ENCODE assay signal across 14 cellular contexts in the genomic region with DNA sequence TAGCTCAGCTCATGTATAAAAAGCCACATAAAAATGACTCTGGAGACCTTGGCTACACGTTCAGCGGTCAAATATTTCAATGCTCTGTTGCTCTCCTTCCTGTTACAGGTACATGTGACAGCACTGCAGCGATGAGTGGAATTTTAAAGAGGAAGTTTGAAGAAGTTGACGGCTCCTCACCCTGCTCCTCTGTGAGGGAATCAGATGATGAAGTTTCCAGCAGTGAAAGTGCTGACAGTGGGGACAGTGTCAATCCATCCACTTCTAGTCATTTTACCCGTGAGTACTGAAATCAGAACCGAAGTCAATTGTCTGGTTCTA.
A peak's percentile ranks its signal among the peaks of the same experiment; 100 is the strongest.
DNase-seq lines count a peak whose midpoint lies in the region; ATAC-seq and TF ChIP-seq lines count a peak whose summit lies in the region.
"Had no signal": no experiment of that assay in that cellular context is flagged by ENCODE, and none has a peak within 500 bp of the region (broad histone marks: within the 10 kb centered on the region; RNA-seq: fewer than 3 reads in every experiment).

No MANE protein-coding gene starts in this region.

- H3K27ac Mint-ChIP-seq in chondrocyte (ENCODE audit: unreplicated experiment), result no peak overlapping the region
- H3K27ac Mint-ChIP-seq: activated CD4-positive, alpha-beta memory T cell treated with anti-CD3 and anti-CD28 coated beads, Interleukin-2, amount 10 ng/mL, durations not matched to agents 7 days and 5 days had no signal

- no peaks in the 10 kb centered on the region for H3K9me3 Mint-ChIP-seq in chondrocyte (ENCODE audit: low read depth)
- H3K9me3 Mint-ChIP-seq: activated CD4-positive, alpha-beta memory T cell treated with anti-CD3 and anti-CD28 coated beads, Interleukin-2, amount 10 ng/mL, durations not matched to agents 7 days and 5 days had no signal

- H3K4me3 Mint-ChIP-seq in chondrocyte (ENCODE audit: unreplicated experiment), result no peak overlapping the region
- H3K4me3 Mint-ChIP-seq: activated CD4-positive, alpha-beta memory T cell treated with anti-CD3 and anti-CD28 coated beads, Interleukin-2, amount 10 ng/mL, durations not matched to agents 7 days and 5 days had no signal

- peak; percentile 89 for ATAC-seq in GM19452 (IDR thresholded peaks at IDR 0.05; ENCODE audit: unreplicated experiment)
- peak; percentile 86 for ATAC-seq in HG03025 (IDR thresholded peaks at IDR 0.05; ENCODE audit: low FRiP score, unreplicated experiment)
- ATAC-seq: body of pancreas had no signal

- H3K4me3 ChIP-seq in GM06990 (replicated peaks; ENCODE audit: low read depth, low read length) (no peak overlapping the region), NB4 (ENCODE audit: low read depth, low read length) (no peak overlapping the region), BE2C (ENCODE audit: low read depth, low read length) (no peak overlapping the region)
- H3K4me3 ChIP-seq: body of pancreas, lung, sigmoid colon had no signal

- peak; percentile 43 for DNase-seq in GM06990 (ENCODE audit: extremely low read depth, insufficient read length)
- DNase-seq in NB4 (ENCODE audit: low read depth), result peak; percentile 11
- no peak for DNase-seq in chondrocyte (ENCODE audit: low spot score)
- no peak for DNase-seq in BE2C
- DNase-seq in amniotic stem cell (lab: John Stamatoyannopoulos, UW), result no peak
- no peak for DNase-seq in hippocampal formation (lab: John Stamatoyannopoulos, UW)
- DNase-seq: activated CD4-positive, alpha-beta memory T cell treated with anti-CD3 and anti-CD28 coated beads, Interleukin-2, amount 10 ng/mL, durations not matched to agents 7 days and 5 days; AML-193; body of pancreas; NCI-H1417; sigmoid colon had no signal

- H3K36me3 Mint-ChIP-seq in chondrocyte (ENCODE audit: low read depth), result peaks cover 2% of the 10 kb centered on the region

- TF ChIP-seq POLR2A in NB4 (IDR thresholded peaks at IDR 0.05; ENCODE audit: extremely low read depth, insufficient read length), result no peak

- TF ChIP-seq CTCF in GM06990 (IDR thresholded peaks at IDR 0.05; ENCODE audit: insufficient read depth, low read length, poor library complexity, severe bottlenecking) (no peak), NB4 (IDR thresholded peaks at IDR 0.05; ENCODE audit: low read depth, low read length) (no peak), chondrocyte (IDR thresholded peaks at IDR 0.05) (no peak), BE2C (IDR thresholded peaks at IDR 0.05; ENCODE audit: low read depth, low read length) (no peak)

- H3K27me3 ChIP-seq in GM06990 (replicated peaks; ENCODE audit: control insufficient read depth, insufficient read depth, low read length) (no peaks in the 10 kb centered on the region), BE2C (no peaks in the 10 kb centered on the region)
- H3K27me3 ChIP-seq: body of pancreas, sigmoid colon had no signal

- no peaks in the 10 kb centered on the region for H3K9me3 ChIP-seq in BE2C
- H3K9me3 ChIP-seq: body of pancreas, sigmoid colon had no signal

- H3K4me1 ChIP-seq in BE2C, result no peaks in the 10 kb centered on the region
- H3K4me1 ChIP-seq: body of pancreas, sigmoid colon had no signal

- H3K36me3 ChIP-seq in GM06990 (ENCODE audit: control insufficient read depth, insufficient read depth, low read length) (no peaks in the 10 kb centered on the region), BE2C (peaks cover 3% of the 10 kb centered on the region; the same call in 1 of the 2 replicates)

- no peaks in the 10 kb centered on the region for H3K4me1 Mint-ChIP-seq in chondrocyte (ENCODE audit: low read depth)
- H3K4me1 Mint-ChIP-seq: activated CD4-positive, alpha-beta memory T cell treated with anti-CD3 and anti-CD28 coated beads, Interleukin-2, amount 10 ng/mL, durations not matched to agents 7 days and 5 days had no signal

- no peaks in the 10 kb centered on the region for H3K27me3 Mint-ChIP-seq in chondrocyte (ENCODE audit: low read depth)
- H3K27me3 Mint-ChIP-seq: activated CD4-positive, alpha-beta memory T cell treated with anti-CD3 and anti-CD28 coated beads, Interleukin-2, amount 10 ng/mL, durations not matched to agents 7 days and 5 days had no signal

Comparison
In these comparisons a context has a peak if more than half of its experiments do, and no peak if none do; other contexts are left out.
1. DNase-seq: peak in GM06990 (single experiment) and NB4 (single experiment); none in chondrocyte (single experiment), BE2C (single experiment), amniotic stem cell (single experiment) and hippocampal formation (0 of 2).